In the genomic region with DNA sequence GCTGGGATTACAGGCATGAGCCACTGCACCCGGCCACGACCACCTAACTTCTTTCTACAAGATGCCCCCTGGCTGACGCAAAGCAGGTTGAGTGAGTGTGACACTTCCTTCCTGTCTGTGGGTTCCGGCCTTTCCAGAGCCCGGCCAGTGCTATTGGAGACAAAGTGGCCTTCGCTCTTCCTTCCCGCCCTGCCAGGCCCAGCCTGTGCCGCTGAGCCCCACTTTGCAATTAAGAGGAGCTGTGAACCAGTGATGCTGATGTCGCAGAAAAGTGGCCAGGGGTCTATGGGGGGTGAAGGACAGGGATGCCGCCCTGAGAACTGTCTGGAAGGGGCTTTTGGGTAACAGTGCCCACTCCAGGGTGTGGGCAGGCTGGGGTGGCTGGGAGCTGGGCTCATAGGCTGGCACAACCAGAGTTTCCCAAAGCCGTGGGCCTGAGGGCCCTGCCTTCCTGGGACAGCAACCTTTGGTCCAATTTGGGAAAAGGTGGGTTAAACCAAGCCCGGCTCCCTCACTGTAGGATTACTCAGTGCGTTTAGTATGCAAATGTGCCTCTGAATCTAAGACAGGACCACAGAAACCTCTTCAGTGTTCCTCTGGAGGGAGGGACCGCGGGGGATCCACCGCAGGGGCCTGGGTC, we compare ENCODE assay signal across 11 cellular contexts.
DNase-seq lines count a peak whose midpoint lies in the region; ATAC-seq and TF ChIP-seq lines count a peak whose summit lies in the region.
"Had no signal": no experiment of that assay in that cellular context is flagged by ENCODE, and none has a peak within 500 bp of the region (broad histone marks: within the 10 kb centered on the region; RNA-seq: fewer than 3 reads in every experiment).

No MANE protein-coding gene starts in this region.

- CTCF ChIA-PET in A673 (lab: Charles Lee), result no interaction called here

- H3K4me1 ChIP-seq in gastrocnemius medialis (peaks cover 30 to 33% of the 10 kb centered on the region in 2 donors), colonic mucosa (peaks cover 25% of the 10 kb centered on the region), A673 (ENCODE audit: insufficient read depth, low read length, poor library complexity, severe bottlenecking) (peaks cover 19% of the 10 kb centered on the region)

- H3K36me3 ChIP-seq in gastrocnemius medialis, result no peaks in the 10 kb centered on the region
- H3K36me3 ChIP-seq in colonic mucosa, result no peaks in the 10 kb centered on the region
- no peaks in the 10 kb centered on the region for H3K36me3 ChIP-seq in A673 (ENCODE audit: insufficient read depth, low read length, poor library complexity, severe bottlenecking)

- no TSS peak for BruUV-seq in A673 (replicated peaks; lab: Mats Ljungman, UMichigan)

- H3K9ac ChIP-seq in colonic mucosa (ENCODE audit: low read depth in 2 of 2, low read length in 2 of 2), result no peak overlapping the region

- H3K27me3 ChIP-seq in gastrocnemius medialis, result no peaks in the 10 kb centered on the region
- H3K27me3 ChIP-seq in colonic mucosa, result no peaks in the 10 kb centered on the region
- no peaks in the 10 kb centered on the region for H3K27me3 ChIP-seq in A673 (replicated peaks; ENCODE audit: insufficient read depth, low read depth, low read length, poor library complexity)

- POLR2A ChIA-PET in A673 (lab: Charles Lee; ENCODE audit: low non-redundant PET), result no interaction called here

- in situ Hi-C loops in gastrocnemius medialis (cut with MboI; ENCODE audit: low sequenced_read_pairs in 4 of 4), result no loop called here

- peak; percentile 54 for ATAC-seq in SK-N-SH treated with all-trans-retinoic acid at 6 μM for 48 hours
- ATAC-seq in gastrocnemius medialis, result no peak
- ATAC-seq in HG02938 (IDR thresholded peaks at IDR 0.05; ENCODE audit: unreplicated experiment), result no peak
- ATAC-seq: activated naive CD4-positive, alpha-beta T cell treated with anti-CD3 and anti-CD28 coated beads, Interleukin-2, amount 50 U/mL, for 72 hours had no signal

- DNase-seq in ELR (ENCODE audit: low read depth), result peak; percentile 62
- DNase-seq in gastrocnemius medialis, result peak in 1 of 2 donors; percentile 20
- no peak for DNase-seq in colonic mucosa
- no peak for DNase-seq in NCI-H774 (lab: John Stamatoyannopoulos, UW)
- no peak for DNase-seq in A673 (ENCODE audit: low spot score)
- DNase-seq: DMS53, NCI-H1048 had no signal

- H3K4me3 ChIP-seq in iPS-18c (ENCODE audit: insufficient read depth, low read depth, low read length) (peak overlapping the region; percentile 9; the same call in 1 of the 2 replicates), gastrocnemius medialis (no peak overlapping the region), colonic mucosa (no peak overlapping the region), A673 (ENCODE audit: low read depth, low read length, poor library complexity, severe bottlenecking) (no peak overlapping the region)

- TF ChIP-seq POLR2A in gastrocnemius medialis (IDR thresholded peaks at IDR 0.05), result no peak

- H3K9me3 ChIP-seq in iPS-18c (ENCODE audit: control insufficient read depth, insufficient read depth, low read length) (no peaks in the 10 kb centered on the region), gastrocnemius medialis (no peaks in the 10 kb centered on the region), colonic mucosa (no peaks in the 10 kb centered on the region), A673 (ENCODE audit: low read depth, low read length, poor library complexity, severe bottlenecking) (no peaks in the 10 kb centered on the region)

- H3K27ac ChIP-seq in gastrocnemius medialis (peak overlapping the region in 3 of 4 donors; percentile 49 to 64 (median 64)), colonic mucosa (no peak overlapping the region), A673 (ENCODE audit: low read depth, low read length, poor library complexity, severe bottlenecking) (no peak overlapping the region)

- intact Hi-C loops in gastrocnemius medialis (cut with DNase I; ENCODE audit: low total_unique reads), result no loop called here
- intact Hi-C loops in colonic mucosa (cut with DNase I), result no loop called here
- intact Hi-C loops in A673 (cut with micrococcal nuclease; ENCODE audit: unreplicated experiment), result no loop called here

- TF ChIP-seq CTCF in gastrocnemius medialis (IDR thresholded peaks at IDR 0.05 in 4 of 5, conservative IDR thresholded peaks at IDR 0.05 in 1 of 5), result no peak
- no peak for TF ChIP-seq CTCF in colonic mucosa (IDR thresholded peaks at IDR 0.05)
- TF ChIP-seq CTCF in A673 (conservative IDR thresholded peaks at IDR 0.05; ENCODE audit: low read depth, low read length), result no peak

TF ChIP-seq in SK-N-SH treated with all-trans-retinoic acid at 6 μM for 48 hours, 23 proteins besides CTCF, POLR2A, EP300 and RAD21:
- peak; percentile 75; the same call in 1 of the 2 replicates for TF ChIP-seq TCF4 (CRISPR knock-in tag; IDR thresholded peaks at IDR 0.05; ENCODE audit: borderline replicate concordance)
- no peak for TF ChIP-seq TOX (CRISPR knock-in tag; IDR thresholded peaks at IDR 0.05; ENCODE audit: borderline replicate concordance)
- 0 out of 2 replicates have a peak, but pooled peaks have one; percentile 43 for TF ChIP-seq ZNF8 (CRISPR knock-in tag; IDR thresholded peaks at IDR 0.05)
TF ChIP-seq in SK-N-SH treated with all-trans-retinoic acid at 6 μM for 48 hours: peak in this region for 2.

Comparison
In these comparisons a context has a peak if more than half of its experiments do, and no peak if none do; other contexts are left out.
1. H3K27ac ChIP-seq: peak in gastrocnemius medialis (3 of 4); none in colonic mucosa (single experiment) and A673 (single experiment).